Comparison of ENCODE assay signal across 33 cellular contexts in the genomic region with DNA sequence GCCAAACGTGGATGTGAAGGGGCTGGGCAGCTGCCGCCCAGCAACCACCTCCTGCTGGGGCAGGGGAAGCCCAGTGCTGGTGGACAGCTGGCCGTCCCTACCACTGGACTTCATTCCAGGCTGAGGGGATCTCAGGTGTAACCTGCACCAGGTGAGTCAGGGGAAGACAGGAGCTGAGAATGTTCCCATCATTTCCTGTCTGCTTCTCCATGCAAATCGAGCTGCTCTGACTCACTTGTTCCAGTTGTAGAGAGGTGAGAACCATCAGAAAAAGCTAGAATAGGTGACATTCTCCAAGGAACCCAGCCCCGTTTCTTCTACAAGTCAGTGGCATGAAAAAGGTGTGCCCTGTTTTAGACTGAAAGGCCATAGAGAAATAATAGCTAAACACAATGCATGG. TPM values are rescaled to one million over a fixed set of nuclear protein-coding genes. Genes with fewer than 3 reads are reported as not detected.
"Had no signal": no experiment of that assay in that cellular context is flagged by ENCODE, and none has a peak within 500 bp of the region (broad histone marks: within the 10 kb centered on the region; RNA-seq: fewer than 3 reads in every experiment).

No MANE protein-coding gene starts in this region.

- H3K4me1 Mint-ChIP-seq: activated B cell treated with CpG ODN at 0.5 μM for 24 hours; activated CD4-positive, alpha-beta T cell treated with anti-CD3 and anti-CD28 coated beads for 36 hours; activated CD8-positive, alpha-beta memory T cell treated with anti-CD3 and anti-CD28 coated beads, Interleukin-2, amount 10 ng/mL, durations not matched to agents 7 days and 5 days; naive thymus-derived CD8-positive, alpha-beta T cell; neural crest cell; stimulated activated naive B cell treated with anti-CD40 and anti-IgM and Interleukin-4, amounts not matched to agents 10 μg/mL and 1 μg/mL and 100 μg/mL, for 72 hours had no signal

- H3K27ac Mint-ChIP-seq: activated B cell treated with CpG ODN at 0.5 μM for 24 hours; activated CD4-positive, alpha-beta T cell treated with anti-CD3 and anti-CD28 coated beads for 36 hours; activated CD8-positive, alpha-beta memory T cell treated with anti-CD3 and anti-CD28 coated beads, Interleukin-2, amount 10 ng/mL, durations not matched to agents 7 days and 5 days; activated CD8-positive, alpha-beta T cell treated with anti-CD3 and anti-CD28 coated beads, Interleukin-2, amount 10 ng/mL, durations not matched to agents 7 days and 5 days; activated naive CD4-positive, alpha-beta T cell treated with anti-CD3 and anti-CD28 coated beads, Interleukin-2, amount 50 U/mL, for 72 hours; naive thymus-derived CD8-positive, alpha-beta T cell; stimulated activated naive B cell treated with anti-CD40 and anti-IgM and Interleukin-4, amounts not matched to agents 10 μg/mL and 1 μg/mL and 100 μg/mL, for 72 hours; T-helper 2 cell treated with Interferon-gamma antibody and Interleukin-4, amounts not matched to agents 5 μg/mL and 100 μg/mL, for 36 hours had no signal

- H3K27me3 ChIP-seq: colonic mucosa, stomach, thyroid gland, upper lobe of left lung, vagina had no signal

- DNase-seq: activated B cell treated with CpG ODN at 0.5 μM for 24 hours; activated CD4-positive, alpha-beta T cell treated with anti-CD3 and anti-CD28 coated beads for 36 hours; activated CD8-positive, alpha-beta memory T cell treated with anti-CD3 and anti-CD28 coated beads, Interleukin-2, amount 10 ng/mL, durations not matched to agents 7 days and 5 days; activated CD8-positive, alpha-beta T cell treated with anti-CD3 and anti-CD28 coated beads, Interleukin-2, amount 10 ng/mL, durations not matched to agents 7 days and 5 days; activated naive CD4-positive, alpha-beta T cell; activated T-cell treated with anti-CD3 and anti-CD28 coated beads, Interleukin-2, amount 50 U/mL, for 48 hours; anterior cingulate cortex; cerebellar nuclear complex; colonic mucosa; effector CD8-positive, alpha-beta T cell; left colon; midbrain; naive thymus-derived CD8-positive, alpha-beta T cell; nucleus accumbens; psoas muscle; right cardiac atrium; stimulated activated CD4-positive, alpha-beta T cell treated with anti-CD3 and anti-CD28 coated beads, Interleukin-15, amount 100 ng/mL, for 24 hours; stimulated activated CD4-positive, alpha-beta T cell treated with anti-CD3 and anti-CD28 coated beads, Interleukin-2, amount 100 ng/mL, for 24 hours; stimulated activated naive B cell treated with anti-CD40 and anti-IgM and Interleukin-4, amounts not matched to agents 10 μg/mL and 1 μg/mL and 100 μg/mL, for 72 hours; stomach; T-helper 1 cell; thyroid gland; upper lobe of left lung had no signal

- H3K36me3 Mint-ChIP-seq: activated CD8-positive, alpha-beta memory T cell treated with anti-CD3 and anti-CD28 coated beads, Interleukin-2, amount 10 ng/mL, durations not matched to agents 7 days and 5 days had no signal

- H3K27ac ChIP-seq: cardiac muscle cell, colonic mucosa, parathyroid adenoma, psoas muscle, stomach, thyroid gland, upper lobe of left lung, vagina had no signal

- H3K9me3 Mint-ChIP-seq: T-helper 2 cell treated with Interferon-gamma antibody and Interleukin-4, amounts not matched to agents 5 μg/mL and 100 μg/mL, for 36 hours had no signal

- H3K4me1 ChIP-seq: colonic mucosa, parathyroid adenoma, psoas muscle, upper lobe of left lung, vagina had no signal

- H3K4me3 ChIP-seq: cardiac muscle cell, colonic mucosa, psoas muscle, stomach, thyroid gland, upper lobe of left lung, vagina had no signal

- FAIRE-seq: frontal cortex, islet of Langerhans had no signal

- H3K36me3 ChIP-seq: cardiac muscle cell, colonic mucosa, thyroid gland, upper lobe of left lung, vagina had no signal

- H3K9me3 ChIP-seq: colonic mucosa, thyroid gland, vagina had no signal

- ATAC-seq: activated CD4-positive, alpha-beta T cell treated with anti-CD3 and anti-CD28 coated beads for 36 hours; activated CD8-positive, alpha-beta memory T cell treated with anti-CD3 and anti-CD28 coated beads, Interleukin-2, amount 10 ng/mL, durations not matched to agents 7 days and 5 days; activated CD8-positive, alpha-beta T cell treated with anti-CD3 and anti-CD28 coated beads, Interleukin-2, amount 10 ng/mL, durations not matched to agents 7 days and 5 days; activated naive CD4-positive, alpha-beta T cell treated with anti-CD3 and anti-CD28 coated beads, Interleukin-2, amount 50 U/mL, for 72 hours; left colon; naive thymus-derived CD8-positive, alpha-beta T cell; psoas muscle; right cardiac atrium; stimulated activated naive B cell treated with anti-CD40 and anti-IgM and Interleukin-4, amounts not matched to agents 10 μg/mL and 1 μg/mL and 100 μg/mL, for 72 hours had no signal

- H3K4me3 Mint-ChIP-seq: activated B cell treated with CpG ODN at 0.5 μM for 24 hours; activated CD4-positive, alpha-beta T cell treated with anti-CD3 and anti-CD28 coated beads for 36 hours; activated CD8-positive, alpha-beta memory T cell treated with anti-CD3 and anti-CD28 coated beads, Interleukin-2, amount 10 ng/mL, durations not matched to agents 7 days and 5 days; activated CD8-positive, alpha-beta T cell treated with anti-CD3 and anti-CD28 coated beads, Interleukin-2, amount 10 ng/mL, durations not matched to agents 7 days and 5 days; naive thymus-derived CD8-positive, alpha-beta T cell; neural crest cell; stimulated activated naive B cell treated with anti-CD40 and anti-IgM and Interleukin-4, amounts not matched to agents 10 μg/mL and 1 μg/mL and 100 μg/mL, for 72 hours; T-helper 2 cell treated with Interferon-gamma antibody and Interleukin-4, amounts not matched to agents 5 μg/mL and 100 μg/mL, for 36 hours had no signal

- H3K9ac ChIP-seq: parathyroid adenoma had no signal

RNA-seq across cellular contexts. Expression of a gene that starts 21.8 kb away (rescaled TPM):
- total RNA-seq: activated B cell treated with CpG ODN at 0.5 μM for 24 hours; activated CD8-positive, alpha-beta memory T cell treated with anti-CD3 and anti-CD28 coated beads, Interleukin-2, amount 10 ng/mL, durations not matched to agents 7 days and 5 days; colonic mucosa; dermis microvascular lymphatic vessel endothelial cell; frontal cortex; liver; naive thymus-derived CD8-positive, alpha-beta T cell; psoas muscle; right cardiac atrium; upper lobe of left lung; vagina had no signal
- polyA plus RNA-seq: liver; naive thymus-derived CD8-positive, alpha-beta T cell; psoas muscle; right cardiac atrium had no signal
